In the genomic region with DNA sequence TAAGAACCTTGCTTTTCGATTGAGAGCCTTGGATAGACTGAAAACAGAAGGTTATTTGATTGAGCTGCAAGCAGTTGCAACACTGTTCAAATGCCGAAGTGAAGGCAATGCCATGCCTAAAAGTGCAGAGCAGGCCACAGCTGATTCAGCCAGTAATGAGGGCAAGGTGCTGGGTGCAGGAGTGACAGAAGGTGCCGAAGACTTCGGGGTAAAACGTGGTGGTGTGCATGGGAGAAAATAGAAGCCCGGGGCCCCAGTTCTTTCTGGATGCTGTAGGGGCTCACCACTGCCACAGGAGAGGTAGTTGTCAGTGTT, we compare ENCODE assay signal across 28 cellular contexts. TPM values are rescaled to one million over a fixed set of nuclear protein-coding genes. Genes with fewer than 3 reads are reported as not detected.
DNase-seq lines count a peak whose midpoint lies in the region; ATAC-seq, FAIRE-seq and TF ChIP-seq lines count a peak whose summit lies in the region.
"Had no signal": no experiment of that assay in that cellular context is flagged by ENCODE, and none has a peak within 500 bp of the region (broad histone marks: within the 10 kb centered on the region; RNA-seq: fewer than 3 reads in every experiment).

No MANE protein-coding gene starts in this region.

- TF ChIP-seq RAD21 in IMR-90 (IDR thresholded peaks at IDR 0.05; ENCODE audit: low read length), result no peak
- TF ChIP-seq RAD21 in H1 (IDR thresholded peaks at IDR 0.05 in 1 of 2, conservative IDR thresholded peaks at IDR 0.05 in 1 of 2; ENCODE audit: low read depth in 2 of 2, low read length in 2 of 2), result no peak

- dilution Hi-C loops in IMR-90 (cut with HindIII; ENCODE audit: low sequenced_read_pairs, unreplicated experiment), result no loop called here

- H3K4me2 ChIP-seq in IMR-90 (ENCODE audit: low read depth, low read length), result no peak overlapping the region
- no peak overlapping the region for H3K4me2 ChIP-seq in H1 (ENCODE audit: insufficient read depth in 1 of 2, low read depth in 2 of 2, low read length in 2 of 2)
- no peak overlapping the region for H3K4me2 ChIP-seq in osteoblast (ENCODE audit: insufficient read depth, low read length)

- peak overlapping the region; percentile 9 for H3K4me3 Mint-ChIP-seq in activated CD8-positive, alpha-beta memory T cell treated with anti-CD3 and anti-CD28 coated beads, Interleukin-2, amount 10 ng/mL, durations not matched to agents 7 days and 5 days
- H3K4me3 Mint-ChIP-seq: activated naive CD8-positive, alpha-beta T cell treated with anti-CD3 and anti-CD28 coated beads for 36 hours; CD4-positive, alpha-beta T cell; mesothelial cell of epicardium; nephron had no signal

- no peak for TF ChIP-seq EP300 in H1 (IDR thresholded peaks at IDR 0.05; ENCODE audit: borderline replicate concordance in 1 of 2, low read depth in 2 of 2, low read length in 2 of 2)

- H2BK15ac ChIP-seq in IMR-90 (ENCODE audit: low read depth, low read length) (no peak overlapping the region), H1 (ENCODE audit: low read length) (no peak overlapping the region)

- no peak for FAIRE-seq in H1 (lab: Jason Lieb, UNC)
- FAIRE-seq: A204.1, astrocyte, GM12891, islet of Langerhans had no signal

- no peak overlapping the region for H3K9ac ChIP-seq in IMR-90 (ENCODE audit: low read depth, low read length)
- H3K9ac ChIP-seq in H1 (replicated peaks in 1 of 4; ENCODE audit: extremely low read depth in 1 of 4, low read depth in 3 of 4, low read length in 3 of 4), result no peak overlapping the region

- H4K5ac ChIP-seq in IMR-90 (ENCODE audit: low read depth, low read length) (no peak overlapping the region), H1 (ENCODE audit: insufficient read length, low read depth, low read length) (no peak overlapping the region)

- DNase-seq in activated CD8-positive, alpha-beta memory T cell treated with anti-CD3 and anti-CD28 coated beads, Interleukin-2, amount 10 ng/mL, durations not matched to agents 7 days and 5 days, result no peak
- DNase-seq in activated CD8-positive, alpha-beta memory T cell treated with anti-CD3 and anti-CD28 coated beads for 24 hours, result no peak
- DNase-seq in IMR-90 (no peak), H1 (ENCODE audit: low read depth in 1 of 2, low spot score in 2 of 2) (no peak), osteoblast (ENCODE audit: insufficient read length, low spot score, missing footprints) (no peak), mesenteric fat pad (ENCODE audit: low spot score) (no peak), SIG-M5 treated with dmso at 0.1 percent for 504 hours (lab: John Stamatoyannopoulos, UW; ENCODE audit: unreplicated experiment) (no peak)
- DNase-seq: activated CD4-positive, alpha-beta T cell treated with anti-CD3 and anti-CD28 coated beads for 1 hour; AML-193; dermis blood vessel endothelial cell; Karpas-422; left ventricle myocardium superior; NCI-H1436 treated with DMSO at 0.1 percent for 48 hours; NCI-H345; NCI-H748 treated with DMSO at 0.1 percent for 48 hours; RPMI8226 had no signal

- peak overlapping the region; percentile 45 for H3K27ac Mint-ChIP-seq in activated CD8-positive, alpha-beta memory T cell treated with anti-CD3 and anti-CD28 coated beads, Interleukin-2, amount 10 ng/mL, durations not matched to agents 7 days and 5 days
- H3K27ac Mint-ChIP-seq: activated naive CD8-positive, alpha-beta T cell treated with anti-CD3 and anti-CD28 coated beads for 36 hours; CD4-positive, alpha-beta T cell; mesothelial cell of epicardium; nephron had no signal

- H2AK5ac ChIP-seq in IMR-90 (ENCODE audit: low read depth, low read length) (no peak overlapping the region), H1 (ENCODE audit: low read depth, low read length) (no peak overlapping the region)

- H3K4ac ChIP-seq in IMR-90 (ENCODE audit: low read depth, low read length) (no peak overlapping the region), H1 (replicated peaks; ENCODE audit: insufficient read length, low read depth, low read length) (no peak overlapping the region)

- H2AFZ ChIP-seq in IMR-90 (replicated peaks; ENCODE audit: low read length, poor library complexity) (no peak overlapping the region), H1 (ENCODE audit: low read length) (no peak overlapping the region), osteoblast (ENCODE audit: low read length) (no peak overlapping the region)

- TF ChIP-seq POLR2A in IMR-90 (IDR thresholded peaks at IDR 0.05; ENCODE audit: low read depth, low read length) (no peak), H1 (IDR thresholded peaks at IDR 0.05; ENCODE audit: control extremely low read depth in 1 of 2, low read depth in 2 of 2, low read length in 2 of 2) (no peak)

- H4K91ac ChIP-seq in IMR-90 (ENCODE audit: insufficient read depth, low read depth, low read length) (no peak overlapping the region), H1 (replicated peaks; ENCODE audit: insufficient read length, low read length) (no peak overlapping the region)

- peaks cover 15% of the 10 kb centered on the region for H3K36me3 Mint-ChIP-seq in activated CD8-positive, alpha-beta memory T cell treated with anti-CD3 and anti-CD28 coated beads, Interleukin-2, amount 10 ng/mL, durations not matched to agents 7 days and 5 days

- H3K9me3 Mint-ChIP-seq in activated CD8-positive, alpha-beta memory T cell treated with anti-CD3 and anti-CD28 coated beads, Interleukin-2, amount 10 ng/mL, durations not matched to agents 7 days and 5 days (ENCODE audit: low read depth), result no peaks in the 10 kb centered on the region
- H3K9me3 Mint-ChIP-seq: activated naive CD8-positive, alpha-beta T cell treated with anti-CD3 and anti-CD28 coated beads for 36 hours; CD4-positive, alpha-beta T cell; mesothelial cell of epicardium; nephron had no signal

- H3K23ac ChIP-seq in IMR-90 (ENCODE audit: low read depth, low read length) (no peak overlapping the region), H1 (ENCODE audit: insufficient read length) (no peak overlapping the region)

- H3K56ac ChIP-seq in IMR-90 (ENCODE audit: extremely low read depth, insufficient read depth, low read length), result no peak overlapping the region
- no peak overlapping the region for H3K56ac ChIP-seq in H1 (replicated peaks; ENCODE audit: insufficient read length, low read depth, low read length)

- BruUV-seq in IMR-90 (replicated peaks; lab: Mats Ljungman, UMichigan), result no TSS peak

- H4K8ac ChIP-seq in IMR-90 (ENCODE audit: low read depth in 2 of 2, low read length in 2 of 2) (no peak overlapping the region), H1 (ENCODE audit: extremely low read depth, insufficient read depth, low read length) (peak overlapping the region; percentile 38; the same call in 1 of the 2 replicates)

- no peak overlapping the region for H2AK9ac ChIP-seq in IMR-90 (replicated peaks; ENCODE audit: low read depth, low read length, poor library complexity)

- no peaks in the 10 kb centered on the region for H3K23me2 ChIP-seq in H1 (ENCODE audit: low read depth, low read length)

- H3K79me1 ChIP-seq in IMR-90 (ENCODE audit: low read depth in 1 of 2, low read length in 2 of 2) (no peaks in the 10 kb centered on the region), H1 (ENCODE audit: low read depth, low read length) (no peaks in the 10 kb centered on the region)

- POLR2A ChIA-PET in IMR-90 (lab: Charles Lee; ENCODE audit: unreplicated experiment) (no interaction called here), H1 (lab: Charles Lee; ENCODE audit: partially characterized antibody) (interaction anchor here (0.9 to 1.6 kb wide), 3 partner anchors 10 to 43 kb away, joined by 3 to 7 read pairs (median 3); partner anchors contain the start of gene GATAD1)

- no peaks in the 10 kb centered on the region; the same call in 1 of the 2 replicates for H4K20me1 ChIP-seq in IMR-90 (ENCODE audit: insufficient read depth, low read length)
- H4K20me1 ChIP-seq in H1 (replicated peaks in 1 of 2; ENCODE audit: control insufficient read depth in 1 of 2, insufficient read depth in 2 of 2, low read length in 2 of 2), result no peaks in the 10 kb centered on the region
- H4K20me1 ChIP-seq in osteoblast (ENCODE audit: insufficient read depth, low read length), result no peaks in the 10 kb centered on the region

- TF ChIP-seq CTCF in IMR-90 (conservative IDR thresholded peaks at IDR 0.05; ENCODE audit: low read depth, low read length) (no peak), H1 (IDR thresholded peaks at IDR 0.05; ENCODE audit: control extremely low read depth in 1 of 3, insufficient read depth in 1 of 3, low read depth in 1 of 3, low read length in 3 of 3) (no peak), osteoblast (IDR thresholded peaks at IDR 0.05; ENCODE audit: extremely low read depth, low read depth, low read length) (no peak)

- H3K79me2 ChIP-seq in H1 (ENCODE audit: control insufficient read depth in 1 of 2, insufficient read depth in 2 of 2, low read length in 2 of 2) (no peaks in the 10 kb centered on the region), osteoblast (ENCODE audit: insufficient read depth, low read length) (no peaks in the 10 kb centered on the region)

- no peak overlapping the region for H2BK120ac ChIP-seq in IMR-90 (ENCODE audit: low read depth, low read length)
- no peak overlapping the region for H2BK120ac ChIP-seq in H1 (replicated peaks; ENCODE audit: low read depth, low read length)

- H3K36me3 ChIP-seq in IMR-90 (ENCODE audit: control insufficient read depth, insufficient read depth, low read length), result peaks cover 5% of the 10 kb centered on the region
- peaks cover 0 to 7% (median under 1%) of the 10 kb centered on the region in 4 experiments; a peak in 6 of 8 replicates for H3K36me3 ChIP-seq in H1 (ENCODE audit: control insufficient read depth in 2 of 4, insufficient read depth in 4 of 4, low read length in 3 of 4)
- peaks cover 8% of the 10 kb centered on the region for H3K36me3 ChIP-seq in osteoblast (ENCODE audit: insufficient read depth, low read length)

- H2BK5ac ChIP-seq in IMR-90 (ENCODE audit: low read depth, low read length, poor library complexity, severe bottlenecking) (peak overlapping the region; percentile 18), H1 (ENCODE audit: low read depth, low read length) (no peak overlapping the region)

- peaks cover 20% of the 10 kb centered on the region for H3K4me1 Mint-ChIP-seq in activated CD8-positive, alpha-beta memory T cell treated with anti-CD3 and anti-CD28 coated beads, Interleukin-2, amount 10 ng/mL, durations not matched to agents 7 days and 5 days

- 0 out of 2 replicates have a peak, but pooled peaks cover 4% of the 10 kb centered on the region for H3K9me1 ChIP-seq in IMR-90 (ENCODE audit: insufficient read depth, low read length)

- no peak overlapping the region for H3K27ac ChIP-seq in IMR-90 (ENCODE audit: insufficient read depth, low read length)
- no peak overlapping the region; the same call in 1 of the 2 replicates for H3K27ac ChIP-seq in H1 (ENCODE audit: low read depth, low read length)
- peak overlapping the region; percentile 31 for H3K27ac ChIP-seq in osteoblast (ENCODE audit: low read depth, low read length)
- H3K27ac ChIP-seq: gastroesophageal sphincter, right atrium auricular region, thoracic aorta had no signal

- WGBS in IMR-90 (ENCODE audit: extremely low coverage in 2 of 2, insufficient read length in 1 of 2), 2 experiments, result 100% methylated on average over 1 of the region's 6 CpGs; no CpG with 5 or more reads in 1 of the 2 experiments
- 93% methylated on average over 6 of the region's 6 CpGs; no CpG with 5 or more reads in 1 of the 2 experiments for WGBS in H1 (ENCODE audit: extremely low coverage in 1 of 2, insufficient coverage in 1 of 2, insufficient read length in 1 of 2, insufficient replicate concordance in 2 of 2, low coverage in 1 of 2, low lambda C conversion rate in 2 of 2, missing lambda C conversion rate in 1 of 2), 2 experiments

- no peak overlapping the region for H2BK12ac ChIP-seq in H1 (ENCODE audit: low read depth, low read length)

- CTCF ChIA-PET in activated CD8-positive, alpha-beta memory T cell treated with anti-CD3 and anti-CD28 coated beads, Interleukin-2, amount 10 ng/mL, durations not matched to agents 7 days and 5 days (lab: Charles Lee), result interaction anchor here (0.8 to 2.1 kb wide), 4 partner anchors 14 to 156 kb away, joined by 3 to 12 read pairs (median 9); partner anchors contain the start of gene GATAD1
- CTCF ChIA-PET in IMR-90 (lab: Yijun Ruan, JAX) (no interaction called here), H1 (lab: Charles Lee; ENCODE audit: partially characterized antibody) (interaction anchor here (0.8 to 3.6 kb wide), 6 partner anchors 11 to 174 kb away, joined by 3 to 30 read pairs (median 5); partner anchors contain the start of genes ANKIB1 and KRIT1)

- no peak overlapping the region for H3K18ac ChIP-seq in IMR-90 (ENCODE audit: low read depth, low read length)
- H3K18ac ChIP-seq in H1 (ENCODE audit: extremely low read depth, low read length), result no peak overlapping the region

- no peak overlapping the region for H3K4me3 ChIP-seq in IMR-90 (ENCODE audit: insufficient read depth, low read depth, low read length)
- H3K4me3 ChIP-seq in H1 (ENCODE audit: extremely low read depth in 1 of 4, insufficient read depth in 2 of 4, low read depth in 3 of 4, low read length in 4 of 4), result no peak overlapping the region
- no peak overlapping the region for H3K4me3 ChIP-seq in osteoblast (ENCODE audit: insufficient read depth, low read length)
- H3K4me3 ChIP-seq: gastroesophageal sphincter, right atrium auricular region, thoracic aorta had no signal

- H3K9me3 ChIP-seq in IMR-90 (ENCODE audit: control insufficient read depth, insufficient read depth, low read length) (no peaks in the 10 kb centered on the region), H1 (ENCODE audit: insufficient read depth in 2 of 2, low read depth in 1 of 2, low read length in 1 of 2) (no peaks in the 10 kb centered on the region), osteoblast (ENCODE audit: low read depth, low read length) (no peaks in the 10 kb centered on the region)
- H3K9me3 ChIP-seq: gastroesophageal sphincter, right atrium auricular region, thoracic aorta had no signal

- H3K27me3 Mint-ChIP-seq in activated CD8-positive, alpha-beta memory T cell treated with anti-CD3 and anti-CD28 coated beads, Interleukin-2, amount 10 ng/mL, durations not matched to agents 7 days and 5 days, result peaks cover 3% of the 10 kb centered on the region
- H3K27me3 Mint-ChIP-seq: activated naive CD8-positive, alpha-beta T cell treated with anti-CD3 and anti-CD28 coated beads for 36 hours; CD4-positive, alpha-beta T cell had no signal

- H2BK20ac ChIP-seq in IMR-90 (ENCODE audit: low read depth, low read length), result no peak overlapping the region
- H2BK20ac ChIP-seq in H1 (ENCODE audit: low read length), result no peak overlapping the region

- H3K4me1 ChIP-seq in IMR-90 (ENCODE audit: control insufficient read depth, insufficient read depth, low read length) (peaks cover 2% of the 10 kb centered on the region), H1 (replicated peaks in 1 of 4; ENCODE audit: control insufficient read depth in 3 of 4, insufficient read depth in 4 of 4, low read length in 3 of 4) (peaks cover 0 to 5% (median 0%) of the 10 kb centered on the region in 4 experiments; a peak in 1 of 7 replicates), osteoblast (ENCODE audit: insufficient read depth, low read length) (peaks cover 7% of the 10 kb centered on the region)
- H3K4me1 ChIP-seq: gastroesophageal sphincter, right atrium auricular region had no signal

- H3K27me3 ChIP-seq in IMR-90 (ENCODE audit: control insufficient read depth, insufficient read depth, low read length) (no peaks in the 10 kb centered on the region), H1 (replicated peaks in 1 of 4; ENCODE audit: control insufficient read depth in 3 of 4, extremely low read depth in 1 of 4, insufficient read depth in 3 of 4, low read length in 3 of 4) (peaks cover 0 to 1% (median 0%) of the 10 kb centered on the region in 4 experiments; a peak in 1 of 7 replicates), osteoblast (ENCODE audit: insufficient read depth, low read length) (no peaks in the 10 kb centered on the region)
- H3K27me3 ChIP-seq: gastroesophageal sphincter, right atrium auricular region had no signal

- peak; percentile 55 for ATAC-seq in activated CD8-positive, alpha-beta memory T cell treated with anti-CD3 and anti-CD28 coated beads, Interleukin-2, amount 10 ng/mL, durations not matched to agents 7 days and 5 days
- ATAC-seq in IMR-90 (ENCODE audit: low read depth), result no peak
- ATAC-seq in HG02798 (IDR thresholded peaks at IDR 0.05; ENCODE audit: poor library complexity, unreplicated experiment), result no peak
- ATAC-seq: gastroesophageal sphincter, left ventricle myocardium superior had no signal

- in situ Hi-C loops in IMR-90 (cut with MboI; ENCODE audit: low sequenced_read_pairs), result no loop called here

- intact Hi-C loops in IMR-90 (cut with micrococcal nuclease), result no loop called here

- no peak overlapping the region for H3K14ac ChIP-seq in IMR-90 (replicated peaks; ENCODE audit: low read depth, low read length)
- no peak overlapping the region for H3K14ac ChIP-seq in H1 (ENCODE audit: insufficient read length)

RNA-seq across cellular contexts. Expression of gene GATAD1, which starts 43.6 kb away (rescaled TPM):
- total RNA-seq in activated CD8-positive, alpha-beta memory T cell treated with anti-CD3 and anti-CD28 coated beads, Interleukin-2, amount 10 ng/mL, durations not matched to agents 7 days and 5 days, result 10 to 100 TPM; 18.3 to 21.0 TPM
- total RNA-seq in IMR-90 (2012; rRNA removed) (9.3 and 10.3 TPM in 2 replicates), osteoblast (42.7 and 51.3 TPM in 2 replicates), mesenteric fat pad (29.6 TPM)
- polyA plus RNA-seq in IMR-90 (2012; rRNA removed) (12.2 and 15.2 TPM in 2 replicates), H1 (2011; rRNA removed) (14.9 and 17.1 TPM in 2 replicates)
- polyA plus RNA-seq in IMR-90 (2012; cell fraction: cytosol; rRNA removed), result 3.8 and 5.8 TPM in 2 replicates
- 9.4 and 43.7 TPM in 2 replicates for polyA plus RNA-seq in IMR-90 (2012; cell fraction: nucleus; rRNA removed; ENCODE audit: low replicate concordance)
- total RNA-seq in H1 (2021; fragmentation: NEBNext Ultra II Directional; extraction: Animal tissue kit (Norgen Biotek cat#: 25700)), result 31.6 and 34.7 TPM in 2 replicates
- 27.9 TPM for polyA plus RNA-seq in H1 (2011; cell fraction: cytosol; rRNA removed)
- polyA plus RNA-seq in H1 (2011; cell fraction: nucleus; rRNA removed), result 16.4 TPM
- polyA plus RNA-seq in H1 (2012, experiment 1 of 2), result 16.6 to 30.4 TPM (median 20.4 TPM) in 4 replicates
- polyA plus RNA-seq in H1 (2012, experiment 2 of 2), result 6.6 TPM
- 31.1 TPM for polyA plus RNA-seq in H1 (2013, experiment 1 of 2)
- polyA plus RNA-seq in H1 (2013, experiment 2 of 2), result 27.8 TPM
- 22.8 and 27.1 TPM in 2 replicates for polyA minus RNA-seq in H1 (2011; rRNA and poly(A)+ RNA removed)
- 23.3 TPM for polyA minus RNA-seq in H1 (2011; cell fraction: cytosol; rRNA and poly(A)+ RNA removed)
- polyA minus RNA-seq in H1 (2011; cell fraction: nucleus; rRNA and poly(A)+ RNA removed), result 59.2 TPM
